ENCODE assay signal across 24 cellular contexts in genomic region chr9:101468116-101468515, GRCh38. TPM values are rescaled to one million over a fixed set of nuclear protein-coding genes. Genes with fewer than 3 reads are reported as not detected.
DNase-seq lines count a peak whose midpoint lies in the region; TF ChIP-seq lines count a peak whose summit lies in the region.
"Had no signal": no experiment of that assay in that cellular context is flagged by ENCODE, and none has a peak within 500 bp of the region (broad histone marks: within the 10 kb centered on the region; RNA-seq: fewer than 3 reads in every experiment).

No MANE protein-coding gene starts in this region.

- no peaks in the 10 kb centered on the region for H3K79me2 ChIP-seq in Loucy (ENCODE audit: insufficient read depth, low read length)

- TF ChIP-seq CTCF in Loucy (conservative IDR thresholded peaks at IDR 0.05; ENCODE audit: low read length), result no peak
- TF ChIP-seq CTCF in suprapubic skin (IDR thresholded peaks at IDR 0.05), result no peak

- no peak overlapping the region for H3K4me2 ChIP-seq in Loucy (ENCODE audit: low read depth, low read length, poor library complexity, severe bottlenecking)

- H3K27ac ChIP-seq in caudate nucleus (ENCODE audit: low read depth, low read length) (peak overlapping the region; percentile 47), layer of hippocampus (ENCODE audit: low read depth, low read length) (peak overlapping the region; percentile 53), suprapubic skin (no peak overlapping the region)
- H3K27ac ChIP-seq: heart left ventricle, left lung, stomach, upper lobe of left lung had no signal

- H2AFZ ChIP-seq in Loucy (ENCODE audit: low read length), result peak overlapping the region; percentile 56; the same call in 1 of the 2 replicates

- no peaks in the 10 kb centered on the region for H4K20me1 ChIP-seq in Loucy (ENCODE audit: insufficient read depth, low read length, poor library complexity, severe bottlenecking)

- no peak for TF ChIP-seq EP300 in suprapubic skin (IDR thresholded peaks at IDR 0.05)

- H3K36me3 ChIP-seq in Loucy (ENCODE audit: insufficient read depth, low read length) (no peaks in the 10 kb centered on the region), suprapubic skin (no peaks in the 10 kb centered on the region)
- H3K36me3 ChIP-seq: left lung, upper lobe of left lung had no signal

- no peak for TF ChIP-seq POLR2A in suprapubic skin (IDR thresholded peaks at IDR 0.05)

- H3K9me3 ChIP-seq in Loucy (ENCODE audit: insufficient read depth, low read depth, low read length), result no peaks in the 10 kb centered on the region
- H3K9me3 ChIP-seq in suprapubic skin, result no peaks in the 10 kb centered on the region
- H3K9me3 ChIP-seq: heart left ventricle, left lung, stomach, upper lobe of left lung had no signal

- H3K27me3 ChIP-seq in Loucy (ENCODE audit: insufficient read depth, low read length, poor library complexity, severe bottlenecking), result peaks cover 7% of the 10 kb centered on the region
- H3K27me3 ChIP-seq in layer of hippocampus (ENCODE audit: control insufficient read depth, insufficient read depth, low read length), result no peaks in the 10 kb centered on the region
- H3K27me3 ChIP-seq in suprapubic skin, result no peaks in the 10 kb centered on the region
- H3K27me3 ChIP-seq: heart left ventricle, upper lobe of left lung had no signal

- no peaks in the 10 kb centered on the region for H3K4me1 ChIP-seq in Loucy (ENCODE audit: insufficient read depth, low read length, poor library complexity, severe bottlenecking)
- H3K4me1 ChIP-seq in suprapubic skin, result peaks cover 9% of the 10 kb centered on the region
- H3K4me1 ChIP-seq: left lung had no signal

- H3F3A ChIP-seq in Loucy (ENCODE audit: low read depth), result no peaks in the 10 kb centered on the region

- H3K9me2 ChIP-seq in Loucy (replicated peaks; ENCODE audit: low read depth, low read length), result no peaks in the 10 kb centered on the region

- H3K4me3 ChIP-seq in Loucy (ENCODE audit: low read length, poor library complexity, severe bottlenecking) (no peak overlapping the region), suprapubic skin (no peak overlapping the region)
- H3K4me3 ChIP-seq: left lung, stomach, upper lobe of left lung had no signal

- 88% methylated on average over 1 of the region's 1 CpG for WGBS in suprapubic skin

- no peak overlapping the region for H3K9ac ChIP-seq in Loucy (ENCODE audit: low read depth, low read length, poor library complexity, severe bottlenecking)

- DNase-seq in caudate nucleus (lab: John Stamatoyannopoulos, UW) (peak in 32 of 61 donors; percentile 7 to 67 (median 36)), putamen (ENCODE audit: low spot score) (peak; percentile 75), D341Med (ENCODE audit: low spot score) (no peak), GF-D8 (lab: John Stamatoyannopoulos, UW) (no peak), suprapubic skin (ENCODE audit: low spot score in 2 of 2) (no peak)
- no peak for DNase-seq in stimulated activated naive CD4-positive, alpha-beta T cell (lab: John Stamatoyannopoulos, UW)
- DNase-seq: activated CD4-positive, alpha-beta T cell treated with anti-CD3 and anti-CD28 coated beads for 1 hour; activated CD8-positive, alpha-beta T cell treated with anti-CD3 and anti-CD28 coated beads, Interleukin-2, amount 10 ng/mL, durations not matched to agents 7 days and 5 days; activated effector memory CD4-positive, alpha-beta T cell treated with anti-CD3 and anti-CD28 coated beads, Interleukin-2, amount 50 U/mL, for 16 hours; activated naive CD8-positive, alpha-beta T cell treated with anti-CD3 and anti-CD28 coated beads, Interleukin-2, amount 10 ng/mL, durations not matched to agents 7 days and 5 days; CD4-positive, alpha-beta memory T cell; DMS153; heart left ventricle; KG1; left lung; natural killer cell; NCI-H1694; stimulated activated CD4-positive, alpha-beta T cell treated with anti-CD3 and anti-CD28 coated beads, Interleukin-15, amount 100 ng/mL, for 24 hours; stomach; T-helper 1 cell; upper lobe of left lung had no signal

RNA-seq across cellular contexts. Expression of gene ALDOB, which starts 32.5 kb away (rescaled TPM):
- total RNA-seq in suprapubic skin, result 10 to 100 TPM in 1 of 4 donors, 1 to 10 TPM in 3; 1.1 to 43.3 (median 2.0) TPM
- total RNA-seq: activated CD8-positive, alpha-beta T cell treated with anti-CD3 and anti-CD28 coated beads, Interleukin-2, amount 10 ng/mL, durations not matched to agents 7 days and 5 days; activated naive CD8-positive, alpha-beta T cell treated with anti-CD3 and anti-CD28 coated beads, Interleukin-2, amount 10 ng/mL, durations not matched to agents 7 days and 5 days; CD4-positive, alpha-beta memory T cell; HT-29; left lung; natural killer cell had no signal

Comparison
In these comparisons a context has a peak if more than half of its experiments do, and no peak if none do; other contexts are left out.
1. DNase-seq: peak in caudate nucleus (32 of 61) and putamen (single experiment); none in D341Med (single experiment), stimulated activated naive CD4-positive, alpha-beta T cell (0 of 6), GF-D8 (single experiment) and suprapubic skin (0 of 2).